ENCODE assay signal across 1 cellular context in the genomic region with DNA sequence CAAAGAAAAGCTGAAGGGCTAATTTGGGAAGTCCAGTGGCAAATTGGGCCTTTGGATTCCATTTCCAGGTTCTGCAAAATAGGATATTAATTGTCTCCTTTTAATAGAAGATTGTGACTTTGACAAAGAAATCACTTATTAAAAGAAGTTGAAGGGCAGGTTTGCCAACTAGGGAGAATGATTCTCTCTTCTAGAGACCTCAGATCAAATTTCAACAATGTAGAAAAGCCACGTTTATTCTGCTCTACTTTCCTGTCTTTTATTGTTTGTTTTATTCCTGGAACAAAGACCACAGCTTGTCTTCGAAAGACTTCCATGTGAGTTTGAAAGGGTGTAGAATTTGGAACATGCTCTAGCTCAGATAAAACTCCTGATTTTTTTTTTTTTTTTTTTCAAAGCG.
TF ChIP-seq lines count a peak whose summit lies in the region.

No MANE protein-coding gene starts in this region.

TF ChIP-seq in WTC11, 78 proteins besides CTCF, POLR2A, EP300 and RAD21 (continued from another document):
- TF ChIP-seq, protein P1, sequence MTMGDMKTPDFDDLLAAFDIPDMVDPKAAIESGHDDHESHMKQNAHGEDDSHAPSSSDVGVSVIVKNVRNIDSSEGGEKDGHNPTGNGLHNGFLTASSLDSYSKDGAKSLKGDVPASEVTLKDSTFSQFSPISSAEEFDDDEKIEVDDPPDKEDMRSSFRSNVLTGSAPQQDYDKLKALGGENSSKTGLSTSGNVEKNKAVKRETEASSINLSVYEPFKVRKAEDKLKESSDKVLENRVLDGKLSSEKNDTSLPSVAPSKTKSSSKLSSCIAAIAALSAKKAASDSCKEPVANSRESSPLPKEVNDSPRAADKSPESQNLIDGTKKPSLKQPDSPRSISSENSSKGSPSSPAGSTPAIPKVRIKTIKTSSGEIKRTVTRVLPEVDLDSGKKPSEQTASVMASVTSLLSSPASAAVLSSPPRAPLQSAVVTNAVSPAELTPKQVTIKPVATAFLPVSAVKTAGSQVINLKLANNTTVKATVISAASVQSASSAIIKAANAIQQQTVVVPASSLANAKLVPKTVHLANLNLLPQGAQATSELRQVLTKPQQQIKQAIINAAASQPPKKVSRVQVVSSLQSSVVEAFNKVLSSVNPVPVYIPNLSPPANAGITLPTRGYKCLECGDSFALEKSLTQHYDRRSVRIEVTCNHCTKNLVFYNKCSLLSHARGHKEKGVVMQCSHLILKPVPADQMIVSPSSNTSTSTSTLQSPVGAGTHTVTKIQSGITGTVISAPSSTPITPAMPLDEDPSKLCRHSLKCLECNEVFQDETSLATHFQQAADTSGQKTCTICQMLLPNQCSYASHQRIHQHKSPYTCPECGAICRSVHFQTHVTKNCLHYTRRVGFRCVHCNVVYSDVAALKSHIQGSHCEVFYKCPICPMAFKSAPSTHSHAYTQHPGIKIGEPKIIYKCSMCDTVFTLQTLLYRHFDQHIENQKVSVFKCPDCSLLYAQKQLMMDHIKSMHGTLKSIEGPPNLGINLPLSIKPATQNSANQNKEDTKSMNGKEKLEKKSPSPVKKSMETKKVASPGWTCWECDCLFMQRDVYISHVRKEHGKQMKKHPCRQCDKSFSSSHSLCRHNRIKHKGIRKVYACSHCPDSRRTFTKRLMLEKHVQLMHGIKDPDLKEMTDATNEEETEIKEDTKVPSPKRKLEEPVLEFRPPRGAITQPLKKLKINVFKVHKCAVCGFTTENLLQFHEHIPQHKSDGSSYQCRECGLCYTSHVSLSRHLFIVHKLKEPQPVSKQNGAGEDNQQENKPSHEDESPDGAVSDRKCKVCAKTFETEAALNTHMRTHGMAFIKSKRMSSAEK (CRISPR knock-in tag; IDR thresholded peaks at IDR 0.05; ENCODE audit: borderline replicate concordance): no peak
- TF ChIP-seq FOXJ3 (CRISPR knock-in tag; IDR thresholded peaks at IDR 0.05; ENCODE audit: borderline replicate concordance) (no peak), ATF3 (CRISPR knock-in tag; conservative IDR thresholded peaks at IDR 0.05) (no peak)
